Comparison of ENCODE assay signal across 8 cellular contexts in genomic region chrX:69616520-69617203, GRCh38. TPM values are rescaled to one million over a fixed set of nuclear protein-coding genes. Genes with fewer than 3 reads are reported as not detected.
DNase-seq lines count a peak whose midpoint lies in the region; ATAC-seq and TF ChIP-seq lines count a peak whose summit lies in the region.

No MANE protein-coding gene starts in this region.

- no peak overlapping the region for H3K27ac ChIP-seq in CD4-positive, alpha-beta T cell (ENCODE audit: low read depth, low read length)

- CTCF ChIA-PET in CD4-positive, alpha-beta T cell (lab: Charles Lee) = no interaction called here

- no peaks in the 10 kb centered on the region for H3K36me3 Mint-ChIP-seq in CD4-positive, alpha-beta T cell (ENCODE audit: low read depth)
- H3K36me3 Mint-ChIP-seq in immature natural killer cell = no peaks in the 10 kb centered on the region

- DNase-seq in CD4-positive, alpha-beta T cell = peak in 4 of 10 experiments; percentile 0 to 1 (median 1)
- DNase-seq in NCI-H2171 treated with DMSO at 0.1 percent for 48 hours (lab: John Stamatoyannopoulos, UW) (peak; percentile 52), astrocyte of the cerebellum (ENCODE audit: low read depth) (no peak), immature natural killer cell (no peak), CD1c-positive myeloid dendritic cell (ENCODE audit: extremely low spot score) (no peak), NCI-H2081 treated with DMSO at 0.1 percent for 48 hours (lab: John Stamatoyannopoulos, UW) (no peak)
- peak; percentile 2 for DNase-seq in stimulated activated CD4-positive, alpha-beta T cell treated with anti-CD3 and anti-CD28 coated beads, Interleukin-1b, Interleukin-23, amount 100 ng/mL, for 48 hours

- no peaks in the 10 kb centered on the region for H3K4me1 Mint-ChIP-seq in CD4-positive, alpha-beta T cell (ENCODE audit: low read depth)
- peaks cover 0 to 1% of the 10 kb centered on the region in 2 donors for H3K4me1 Mint-ChIP-seq in immature natural killer cell

- no peak overlapping the region for H3K27ac Mint-ChIP-seq in CD4-positive, alpha-beta T cell
- H3K27ac Mint-ChIP-seq in immature natural killer cell = no peak overlapping the region

- no peaks in the 10 kb centered on the region for H3K9me3 ChIP-seq in CD4-positive, alpha-beta T cell (ENCODE audit: control insufficient read depth, low read length)

- peak overlapping the region; percentile 77 for H3K4me3 Mint-ChIP-seq in CD4-positive, alpha-beta T cell
- peak overlapping the region; percentile 32 to 69 (median 61) for H3K4me3 Mint-ChIP-seq in immature natural killer cell

- peak overlapping the region; percentile 39 for H3K4me3 ChIP-seq in astrocyte of the cerebellum (ENCODE audit: low read depth, low read length)

- H3K27me3 Mint-ChIP-seq in CD4-positive, alpha-beta T cell = peaks cover 29% of the 10 kb centered on the region
- H3K27me3 Mint-ChIP-seq in immature natural killer cell (ENCODE audit: low read depth in 3 of 3) = peaks cover 0 to 7% (median 2%) of the 10 kb centered on the region in 3 donors

- POLR2A ChIA-PET in CD4-positive, alpha-beta T cell (lab: Charles Lee) = no interaction called here

- peak; percentile 13 for ATAC-seq in CD4-positive, alpha-beta T cell (ENCODE audit: poor library complexity)
- ATAC-seq in HG03045 (IDR thresholded peaks at IDR 0.05; ENCODE audit: unreplicated experiment) = no peak

- in situ Hi-C loops in astrocyte of the cerebellum (cut with HindIII; ENCODE audit: low sequenced_read_pairs) = no loop called here

- peaks cover 3% of the 10 kb centered on the region for H3K27me3 ChIP-seq in CD4-positive, alpha-beta T cell (ENCODE audit: control insufficient read depth, insufficient read depth, low read length)

- no peaks in the 10 kb centered on the region for H3K9me3 Mint-ChIP-seq in CD4-positive, alpha-beta T cell
- peaks cover 0 to 2% (median 0%) of the 10 kb centered on the region in 6 donors for H3K9me3 Mint-ChIP-seq in immature natural killer cell

- TF ChIP-seq CTCF in CD4-positive, alpha-beta T cell (IDR thresholded peaks at IDR 0.05) = no peak
- TF ChIP-seq CTCF in astrocyte of the cerebellum (IDR thresholded peaks at IDR 0.05; ENCODE audit: low read depth, low read length, missing control alignments) = no peak

- intact Hi-C loops in CD4-positive, alpha-beta T cell (cut with DNase I, micrococcal nuclease) = no loop called here

RNA-seq across cellular contexts. Expression of gene EDA, which starts 0.7 kb away (rescaled TPM):
- total RNA-seq in CD4-positive, alpha-beta T cell = 1 to 10 TPM; 1.5 to 2.4 TPM
- not detected for polyA plus RNA-seq in immature natural killer cell

Comparison
In these comparisons a context has a peak if more than half of its experiments do, and no peak if none do; other contexts are left out.
1. DNase-seq: peak in NCI-H2171 treated with DMSO at 0.1 percent for 48 hours (single experiment) and stimulated activated CD4-positive, alpha-beta T cell treated with anti-CD3 and anti-CD28 coated beads, Interleukin-1b, Interleukin-23, amount 100 ng/mL, for 48 hours (single experiment); none in astrocyte of the cerebellum (single experiment), immature natural killer cell (0 of 3), CD1c-positive myeloid dendritic cell (single experiment) and NCI-H2081 treated with DMSO at 0.1 percent for 48 hours (single experiment).